11 cellular contexts compared by ENCODE assay signal in genomic region chr5:76691470-76692273, GRCh38. TPM values are rescaled to one million over a fixed set of nuclear protein-coding genes. Genes with fewer than 3 reads are reported as not detected.
DNase-seq lines count a peak whose midpoint lies in the region; ATAC-seq, FAIRE-seq and TF ChIP-seq lines count a peak whose summit lies in the region.
"Had no signal": no experiment of that assay in that cellular context is flagged by ENCODE, and none has a peak within 500 bp of the region (broad histone marks: within the 10 kb centered on the region; RNA-seq: fewer than 3 reads in every experiment).

No MANE protein-coding gene starts in this region.

- no peaks in the 10 kb centered on the region for H3K4me1 ChIP-seq in CD8-positive, alpha-beta T cell (ENCODE audit: insufficient read depth, low read length)
- H3K4me1 ChIP-seq in mesendoderm (ENCODE audit: control insufficient read depth, low read depth, low read length) (no peaks in the 10 kb centered on the region), gastrocnemius medialis (peaks cover 0 to 7% of the 10 kb centered on the region in 2 donors)

- no peaks in the 10 kb centered on the region for H3K9me3 ChIP-seq in CD8-positive, alpha-beta T cell (ENCODE audit: low read length)
- H3K9me3 ChIP-seq in gastrocnemius medialis: no peaks in the 10 kb centered on the region

- ATAC-seq in CD8-positive, alpha-beta T cell: no peak
- peak; percentile 47 for ATAC-seq in HG02885 (IDR thresholded peaks at IDR 0.05; ENCODE audit: poor library complexity, unreplicated experiment)
- ATAC-seq in gastrocnemius medialis: no peak

- H2BK5ac ChIP-seq in mesendoderm (ENCODE audit: low read length): no peak overlapping the region

- peaks cover 22% of the 10 kb centered on the region for H3K36me3 ChIP-seq in CD8-positive, alpha-beta T cell (ENCODE audit: insufficient read depth, low read length)
- H3K36me3 ChIP-seq in bronchial epithelial cell (ENCODE audit: control insufficient read depth, insufficient read depth, low read length) (no peaks in the 10 kb centered on the region), mesendoderm (ENCODE audit: control insufficient read depth, insufficient read depth, low read length) (no peaks in the 10 kb centered on the region), gastrocnemius medialis (no peaks in the 10 kb centered on the region)

- H3K23ac ChIP-seq in mesendoderm (ENCODE audit: low read length): no peak overlapping the region

- no CpG with 5 or more reads among the region's 5 CpGs for WGBS in mesendoderm (ENCODE audit: extremely low coverage, insufficient coverage, low lambda C conversion rate)

- in situ Hi-C loops in gastrocnemius medialis (cut with MboI; ENCODE audit: low sequenced_read_pairs in 4 of 4): no loop called here

- H2BK120ac ChIP-seq in mesendoderm (ENCODE audit: low read depth, low read length): no peak overlapping the region

- no peaks in the 10 kb centered on the region for H3K79me1 ChIP-seq in mesendoderm (ENCODE audit: low read length)

- H3K9ac ChIP-seq in mesendoderm (ENCODE audit: low read length): no peak overlapping the region

- H4K5ac ChIP-seq in mesendoderm (ENCODE audit: low read length): no peak overlapping the region

- no peak overlapping the region for H3K27ac ChIP-seq in CD8-positive, alpha-beta T cell (ENCODE audit: low read depth, low read length)
- H3K27ac ChIP-seq in mesendoderm (ENCODE audit: low read depth, low read length) (no peak overlapping the region), gastrocnemius medialis (peak overlapping the region in 1 of 4 donors; percentile 46)

- no peak for TF ChIP-seq CTCF in CD8-positive, alpha-beta T cell (IDR thresholded peaks at IDR 0.05)
- TF ChIP-seq CTCF in bronchial epithelial cell (IDR thresholded peaks at IDR 0.05; ENCODE audit: insufficient read depth, low read length, severe bottlenecking) (no peak), gastrocnemius medialis (IDR thresholded peaks at IDR 0.05 in 4 of 5, conservative IDR thresholded peaks at IDR 0.05 in 1 of 5) (no peak)

- no peaks in the 10 kb centered on the region for H3K79me2 ChIP-seq in mesendoderm (ENCODE audit: control insufficient read depth, insufficient read depth, low read length)

- no peaks in the 10 kb centered on the region for H3K27me3 Mint-ChIP-seq in CD8-positive, alpha-beta T cell (ENCODE audit: low read depth)

- no peak for FAIRE-seq in bronchial epithelial cell (lab: Jason Lieb, UNC)

- H2AK5ac ChIP-seq in mesendoderm (ENCODE audit: low read length): no peak overlapping the region

- no peaks in the 10 kb centered on the region for H3K27me3 ChIP-seq in CD8-positive, alpha-beta T cell (ENCODE audit: insufficient read depth, low read length)
- H3K27me3 ChIP-seq in bronchial epithelial cell (ENCODE audit: control insufficient read depth, insufficient read depth, low read length) (no peaks in the 10 kb centered on the region), mesendoderm (ENCODE audit: insufficient read depth, low read length, poor library complexity) (no peaks in the 10 kb centered on the region), gastrocnemius medialis (no peaks in the 10 kb centered on the region)

- CTCF ChIA-PET in CD8-positive, alpha-beta T cell (lab: Charles Lee): interaction anchor here (0.9 to 2.3 kb wide), 2 partner anchors 20 to 83 kb away, joined by 4 to 14 read pairs; no protein-coding TSS in a partner anchor

- H3K9me3 Mint-ChIP-seq in CD8-positive, alpha-beta T cell: no peaks in the 10 kb centered on the region

- intact Hi-C loops in CD8-positive, alpha-beta T cell (cut with DNase I, micrococcal nuclease): no loop called here
- intact Hi-C loops in gastrocnemius medialis (cut with DNase I; ENCODE audit: low total_unique reads): no loop called here

- no peak overlapping the region for H3K4me3 Mint-ChIP-seq in CD8-positive, alpha-beta T cell

- no peak for DNase-seq in CD8-positive, alpha-beta T cell
- peak; percentile 30 for DNase-seq in bronchial epithelial cell (ENCODE audit: low read depth)
- peak; percentile 53 for DNase-seq in mesendoderm
- no peak for DNase-seq in NCI-H2227 (lab: John Stamatoyannopoulos, UW; ENCODE audit: unreplicated experiment)
- no peak for DNase-seq in NK-92 treated with Interleukin-12 subunit alpha and Interleukin-12 subunit beta, amount 100 ng/mL, for 24 hours (lab: John Stamatoyannopoulos, UW)
- no peak for DNase-seq in stimulated activated CD4-positive, alpha-beta T cell treated with anti-CD3 and anti-CD28 coated beads, Interleukin-4, amount 100 ng/mL, for 4 hours
- no peak for DNase-seq in gastrocnemius medialis
- DNase-seq: DND-41, hypothalamus, NCI-H187 had no signal

- H3K36me3 Mint-ChIP-seq in CD8-positive, alpha-beta T cell: peaks cover 76% of the 10 kb centered on the region

- POLR2A ChIA-PET in CD8-positive, alpha-beta T cell (lab: Charles Lee): no interaction called here

- no peak overlapping the region for H3K4me2 ChIP-seq in mesendoderm (ENCODE audit: low read length)

- H3K18ac ChIP-seq in mesendoderm (ENCODE audit: low read length): no peak overlapping the region

- no peaks in the 10 kb centered on the region for H3K4me1 Mint-ChIP-seq in CD8-positive, alpha-beta T cell (ENCODE audit: low read depth)

- no peak overlapping the region for H3K56ac ChIP-seq in mesendoderm (ENCODE audit: low read length)

- no peak overlapping the region for H4K8ac ChIP-seq in mesendoderm (ENCODE audit: low read depth, low read length)

- H3K4ac ChIP-seq in mesendoderm (ENCODE audit: low read depth, low read length): no peak overlapping the region

- no peak overlapping the region for H2BK15ac ChIP-seq in mesendoderm (replicated peaks; ENCODE audit: low read depth)

- H3K27ac Mint-ChIP-seq in CD8-positive, alpha-beta T cell: peak overlapping the region; percentile 39

- no peak overlapping the region for H3K4me3 ChIP-seq in CD8-positive, alpha-beta T cell (ENCODE audit: low read depth, low read length)
- H3K4me3 ChIP-seq in bronchial epithelial cell (ENCODE audit: low read depth, low read length) (no peak overlapping the region), mesendoderm (ENCODE audit: low read length) (no peak overlapping the region), gastrocnemius medialis (no peak overlapping the region)

- TF ChIP-seq POLR2A in gastrocnemius medialis (IDR thresholded peaks at IDR 0.05): no peak

RNA-seq across cellular contexts. Expression of gene F2R, which starts 24.3 kb away (rescaled TPM):
- 10 to 100 TPM; 10.7 to 12.7 TPM for total RNA-seq in CD8-positive, alpha-beta T cell
- 2.0 and 12.1 TPM in 2 replicates for total RNA-seq in bronchial epithelial cell
- polyA plus RNA-seq in mesendoderm (2013, experiment 1 of 2): 12.9 TPM
- 13.6 TPM for polyA plus RNA-seq in mesendoderm (2013, experiment 2 of 2)
- total RNA-seq in gastrocnemius medialis: 1 to 10 TPM; 2.4 to 4.2 (median 3.8) TPM

Comparison
In these comparisons a context has a peak if more than half of its experiments do, and no peak if none do; other contexts are left out.
1. DNase-seq: peak in bronchial epithelial cell (single experiment) and mesendoderm (single experiment); none in CD8-positive, alpha-beta T cell (0 of 7), NCI-H2227 (single experiment), NK-92 treated with Interleukin-12 subunit alpha and Interleukin-12 subunit beta, amount 100 ng/mL, for 24 hours (single experiment), stimulated activated CD4-positive, alpha-beta T cell treated with anti-CD3 and anti-CD28 coated beads, Interleukin-4, amount 100 ng/mL, for 4 hours (0 of 2) and gastrocnemius medialis (0 of 2).